7 cellular contexts compared by ENCODE assay signal in genomic region chr17:16569358-16569712, GRCh38. TPM values are rescaled to one million over a fixed set of nuclear protein-coding genes. Genes with fewer than 3 reads are reported as not detected.
DNase-seq lines count a peak whose midpoint lies in the region; ATAC-seq and TF ChIP-seq lines count a peak whose summit lies in the region.

No MANE protein-coding gene starts in this region.

- H3K4me2 ChIP-seq in parathyroid adenoma (ENCODE audit: low read length) = peak overlapping the region; percentile 65

- in situ Hi-C loops in brain microvascular endothelial cell (cut with HindIII; ENCODE audit: low pct_ligation_motif_present, low sequenced_read_pairs) = no loop called here

- no peak for DNase-seq in adipocyte (ENCODE audit: low read depth)
- DNase-seq in brain microvascular endothelial cell = no peak
- DNase-seq in islet precursor cell = no peak
- DNase-seq in A172 (ENCODE audit: low spot score) = no peak

- ATAC-seq in GM19035 (IDR thresholded peaks at IDR 0.05; ENCODE audit: unreplicated experiment) = peak; percentile 20
- peak; percentile 10 for ATAC-seq in HG02981 (IDR thresholded peaks at IDR 0.05; ENCODE audit: unreplicated experiment)

- H3K9me3 ChIP-seq in adipocyte (ENCODE audit: control insufficient read depth, low read length) = no peaks in the 10 kb centered on the region
- no peaks in the 10 kb centered on the region for H3K9me3 ChIP-seq in parathyroid adenoma (ENCODE audit: control insufficient read depth, low read length)

- H3K27me3 ChIP-seq in adipocyte (replicated peaks; ENCODE audit: control insufficient read depth, insufficient read depth, low read length) (peaks cover 8% of the 10 kb centered on the region), parathyroid adenoma (ENCODE audit: control insufficient read depth, insufficient read depth, low read length) (no peaks in the 10 kb centered on the region), brain microvascular endothelial cell (replicated peaks) (no peaks in the 10 kb centered on the region)

- no peak overlapping the region for H3K27ac ChIP-seq in parathyroid adenoma
- H3K27ac ChIP-seq in brain microvascular endothelial cell = no peak overlapping the region

- peak overlapping the region; percentile 65 for H2AFZ ChIP-seq in parathyroid adenoma

- peak overlapping the region; percentile 93 for H3K4me3 ChIP-seq in adipocyte (ENCODE audit: low read length)
- H3K4me3 ChIP-seq in parathyroid adenoma (ENCODE audit: low read depth, low read length) = peak overlapping the region; percentile 75
- no peak overlapping the region for H3K4me3 ChIP-seq in brain microvascular endothelial cell (ENCODE audit: low read depth, low read length)

- TF ChIP-seq CTCF in parathyroid adenoma (IDR thresholded peaks at IDR 0.05) (no peak), brain microvascular endothelial cell (IDR thresholded peaks at IDR 0.05; ENCODE audit: low read depth, low read length, missing control alignments) (no peak)

- H3K9ac ChIP-seq in adipocyte (ENCODE audit: low read length) = no peak overlapping the region
- no peak overlapping the region for H3K9ac ChIP-seq in parathyroid adenoma

- H3K79me2 ChIP-seq in parathyroid adenoma = no peaks in the 10 kb centered on the region

- peaks cover 18% of the 10 kb centered on the region for H3K36me3 ChIP-seq in adipocyte (ENCODE audit: control insufficient read depth, insufficient read depth, low read length, severe bottlenecking)
- H3K36me3 ChIP-seq in parathyroid adenoma (ENCODE audit: control insufficient read depth, insufficient read depth, low read length) = no peaks in the 10 kb centered on the region
- peaks cover 2% of the 10 kb centered on the region for H3K36me3 ChIP-seq in brain microvascular endothelial cell (replicated peaks)

- H3K4me1 ChIP-seq in adipocyte (ENCODE audit: control insufficient read depth, insufficient read depth, low read length) (peaks cover 5% of the 10 kb centered on the region), parathyroid adenoma (no peaks in the 10 kb centered on the region)

RNA-seq across cellular contexts. Expression of gene ZNF287, which starts 0.3 kb away (rescaled TPM):
- total RNA-seq in A172 (2014; rRNA removed; shearing (Covaris generic)) = 3.1 and 4.1 TPM in 2 replicates
